8 cellular contexts compared by ENCODE assay signal in genomic region chr7:26399309-26399610, GRCh38.
DNase-seq lines count a peak whose midpoint lies in the region; ATAC-seq and TF ChIP-seq lines count a peak whose summit lies in the region.

No MANE protein-coding gene starts in this region.

- H3K36me3 ChIP-seq in HAP-1 (replicated peaks): no peaks in the 10 kb centered on the region
- H3K36me3 ChIP-seq in SJCRH30: no peaks in the 10 kb centered on the region
- H3K36me3 ChIP-seq in neural cell (ENCODE audit: insufficient read depth, low read length): peaks cover 2% of the 10 kb centered on the region

- no peak for ATAC-seq in GM21786 (IDR thresholded peaks at IDR 0.05; ENCODE audit: unreplicated experiment)

- H3K9me2 ChIP-seq in neural cell (ENCODE audit: insufficient read depth, low read length): no peaks in the 10 kb centered on the region

- H3K4me1 ChIP-seq in HAP-1 (peaks cover 16% of the 10 kb centered on the region), SJCRH30 (peaks cover 3% of the 10 kb centered on the region; the same call in 1 of the 2 replicates)

- H3K27ac ChIP-seq in SJCRH30 (no peak overlapping the region), neural cell (ENCODE audit: low read length) (peak overlapping the region; percentile 97)

- TF ChIP-seq CTCF in neural cell (IDR thresholded peaks at IDR 0.05; ENCODE audit: poor library complexity, severe bottlenecking): no peak

- no peak for TF ChIP-seq RAD21 in neural cell (conservative IDR thresholded peaks at IDR 0.05)

- TF ChIP-seq EP300 in neural cell (conservative IDR thresholded peaks at IDR 0.05; ENCODE audit: poor library complexity, severe bottlenecking): no peak

- H3K4me2 ChIP-seq in neural cell (ENCODE audit: low read length): peak overlapping the region; percentile 83

- H4K20me1 ChIP-seq in neural cell (ENCODE audit: insufficient read depth): no peaks in the 10 kb centered on the region

- DNase-seq in HAP-1 (ENCODE audit: low spot score in 2 of 2) (peak in 1 of 2 experiments; percentile 21), SJCRH30 (peak in 1 of 2 experiments; percentile 32), fibroblast of gingiva (ENCODE audit: low read depth) (peak; percentile 4), NCI-H2029 (lab: John Stamatoyannopoulos, UW) (no peak), NCI-H187 (lab: John Stamatoyannopoulos, UW) (no peak), NCI-H187 treated with DMSO at 0.1 percent for 48 hours (lab: John Stamatoyannopoulos, UW) (no peak)

- peak overlapping the region; percentile 79 for H2AFZ ChIP-seq in neural cell (ENCODE audit: low read depth, low read length)

- peaks cover 18% of the 10 kb centered on the region for H3K79me2 ChIP-seq in neural cell (replicated peaks; ENCODE audit: insufficient read depth, low read length)

- peak overlapping the region; percentile 96 for H3K9ac ChIP-seq in neural cell (ENCODE audit: low read length)

- in situ Hi-C loops in HAP-1 (cut with MboI; ENCODE audit: low sequenced_read_pairs): no loop called here

- no peaks in the 10 kb centered on the region; the same call in 1 of the 2 replicates for H3K27me3 ChIP-seq in HAP-1 (ENCODE audit: low read depth)
- peaks cover 6% of the 10 kb centered on the region; the same call in 1 of the 2 replicates for H3K27me3 ChIP-seq in SJCRH30
- no peaks in the 10 kb centered on the region for H3K27me3 ChIP-seq in neural cell (ENCODE audit: insufficient read depth, low read depth, low read length)

- H3K4me3 ChIP-seq in HAP-1 (peak overlapping the region; percentile 31), SJCRH30 (peak overlapping the region; percentile 59), neural cell (ENCODE audit: low read length) (peak overlapping the region; percentile 78)

- H3K9me3 ChIP-seq in HAP-1 (no peaks in the 10 kb centered on the region), SJCRH30 (replicated peaks) (no peaks in the 10 kb centered on the region), neural cell (ENCODE audit: low read length) (no peaks in the 10 kb centered on the region)

- H3F3A ChIP-seq in neural cell (ENCODE audit: insufficient read depth, low read length, poor library complexity, severe bottlenecking): no peaks in the 10 kb centered on the region

TF ChIP-seq in neural cell, 6 proteins besides CTCF, POLR2A, EP300 and RAD21:
- TF ChIP-seq REST (IDR thresholded peaks at IDR 0.05; ENCODE audit: borderline replicate concordance) (no peak), MXI1 (conservative IDR thresholded peaks at IDR 0.05; ENCODE audit: poor library complexity, severe bottlenecking) (no peak), EZH2 (IDR thresholded peaks at IDR 0.05; ENCODE audit: borderline replicate concordance, insufficient read depth, low read length, poor library complexity, severe bottlenecking) (no peak), SMC3 (conservative IDR thresholded peaks at IDR 0.05; ENCODE audit: poor library complexity) (no peak), POLR2AphosphoS5 (IDR thresholded peaks at IDR 0.05) (no peak), TAF1 (IDR thresholded peaks at IDR 0.05; ENCODE audit: low read depth) (no peak)
